Comparison of ENCODE assay signal across 3 cellular contexts in the genomic region with DNA sequence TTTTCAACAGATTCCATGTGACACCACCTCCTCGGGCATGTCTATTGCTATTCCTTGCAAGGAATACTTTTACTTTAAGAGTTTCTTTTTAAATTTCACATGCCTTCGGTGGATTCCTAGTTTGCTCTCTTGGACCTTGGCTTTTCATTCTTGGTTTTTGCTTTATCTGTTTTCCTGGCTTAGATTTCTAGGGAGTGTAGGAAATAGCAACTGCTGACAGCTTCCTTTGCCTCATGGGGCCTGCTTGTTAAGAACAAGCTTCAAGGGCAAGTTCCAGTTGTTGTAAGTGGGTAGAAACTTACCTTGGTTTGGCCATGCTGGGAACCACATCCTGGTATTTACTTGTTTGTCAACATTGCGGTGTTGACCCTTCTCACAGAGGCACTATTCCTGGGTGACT.
"Had no signal": no experiment of that assay in that cellular context is flagged by ENCODE, and none has a peak within 500 bp of the region (broad histone marks: within the 10 kb centered on the region; RNA-seq: fewer than 3 reads in every experiment).

No MANE protein-coding gene starts in this region.

- H3K4me3 ChIP-seq: GM12878 had no signal

- DNase-seq: GDM1, GF-D8 had no signal

- ATAC-seq: GM12878 had no signal
